Comparison of ENCODE assay signal across 8 cellular contexts in the genomic region with DNA sequence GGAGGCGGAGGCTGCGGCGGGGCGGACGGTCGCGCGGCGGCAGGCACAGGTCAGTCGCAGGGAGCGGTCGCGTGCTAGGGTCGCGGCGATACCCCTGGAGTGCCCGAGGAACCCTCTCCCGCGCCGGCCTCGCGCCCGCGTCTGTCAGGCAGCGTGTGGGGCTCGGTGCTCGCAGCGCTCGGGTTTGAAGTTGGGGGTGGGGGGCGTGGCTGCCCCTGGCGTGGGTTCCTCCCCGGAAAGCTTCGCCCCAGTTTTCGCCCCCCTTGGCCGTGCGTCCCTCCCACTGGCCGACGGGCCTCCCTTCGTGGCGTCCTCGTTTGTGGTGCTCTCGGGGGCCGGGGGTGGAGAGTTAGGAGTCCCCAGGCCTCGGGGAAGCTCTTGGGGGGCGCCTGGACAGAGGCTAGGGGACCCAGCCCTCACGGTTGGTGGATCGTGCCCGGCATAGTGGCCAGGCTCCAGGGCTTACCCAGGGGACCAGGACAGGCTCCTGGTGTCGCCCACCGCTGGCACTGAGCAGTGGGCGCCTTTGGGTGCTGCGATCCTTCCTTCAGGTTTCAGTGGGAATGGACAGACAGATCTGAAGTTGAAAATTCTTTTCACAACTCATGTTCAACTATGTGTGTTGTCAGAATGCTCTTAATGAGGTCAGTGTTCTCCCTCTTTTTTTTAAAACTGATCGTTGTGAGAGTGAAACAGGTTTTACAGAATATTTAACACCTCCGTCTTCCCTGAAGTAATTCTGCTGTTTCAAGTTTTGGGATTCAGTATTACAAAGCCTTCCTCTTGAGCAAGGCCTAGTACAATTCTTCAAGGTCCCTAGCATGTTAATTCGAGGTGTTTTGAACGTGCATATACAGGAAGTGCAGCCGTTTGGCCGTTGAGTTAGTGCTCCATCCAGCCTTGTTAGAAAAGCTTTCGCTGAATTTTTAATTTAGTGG. TPM values are rescaled to one million over a fixed set of nuclear protein-coding genes. Genes with fewer than 3 reads are reported as not detected.
DNase-seq lines count a peak whose midpoint lies in the region; ATAC-seq and TF ChIP-seq lines count a peak whose summit lies in the region.

No MANE protein-coding gene starts in this region.

- no peaks in the 10 kb centered on the region for H3K27me3 ChIP-seq in HCT116 (ENCODE audit: insufficient read depth, low read length)

- CTCF ChIA-PET in HCT116 (lab: Charles Lee), result no interaction called here

- H4K20me1 ChIP-seq in HCT116 (ENCODE audit: insufficient read depth), result no peaks in the 10 kb centered on the region

- H3K9me3 ChIP-seq in HCT116 (ENCODE audit: control insufficient read depth in 1 of 2, insufficient read depth in 1 of 2, low read depth in 1 of 2, low read length in 2 of 2), result no peaks in the 10 kb centered on the region

- no peak for TF ChIP-seq POLR2A in HCT116 (IDR thresholded peaks at IDR 0.05; ENCODE audit: borderline replicate concordance, extremely low read depth, insufficient read depth, insufficient read length)

- no peaks in the 10 kb centered on the region for H3K9me2 ChIP-seq in HCT116 (ENCODE audit: insufficient read depth)

- intact Hi-C loops in HCT116 (cut with micrococcal nuclease), result loop anchor here (5.0 to 10.0 kb wide), 3 partner anchors 59 to 339 kb away; partner anchors contain the start of gene ANKRD12

- POLR2A ChIA-PET in HCT116 (lab: Charles Lee), result no interaction called here

- peaks cover 52% of the 10 kb centered on the region for H3K79me2 ChIP-seq in HCT116 (ENCODE audit: insufficient read depth, low read length)

- peak; percentile 43 for DNase-seq in NCI-H1436 (lab: John Stamatoyannopoulos, UW)
- no peak for DNase-seq in NCI-H1436 treated with DMSO at 0.1 percent for 48 hours (lab: John Stamatoyannopoulos, UW)
- DNase-seq in HCT116 (ENCODE audit: low read depth, low spot score), result no peak
- DNase-seq in NCI-H774 (lab: John Stamatoyannopoulos, UW), result peak; percentile 61
- peak; percentile 37 for DNase-seq in activated T-helper 1 cell treated with Interleukin-2 at 50 U/mL for 16 hours (ENCODE audit: low read depth)
- DNase-seq in foreskin melanocyte, result peak; percentile 25
- no peak for DNase-seq in retinal pigment epithelial cell (ENCODE audit: low read depth)
- DNase-seq in iPS-NIHi7 (ENCODE audit: extremely low spot score), result no peak

- no TSS peak for BruUV-seq in HCT116 (replicated peaks; lab: Mats Ljungman, UMichigan)

- peak overlapping the region; percentile 76 for H3K27ac ChIP-seq in HCT116 (ENCODE audit: low read depth, low read length)

- H3K4me2 ChIP-seq in HCT116 (ENCODE audit: low read length), result peak overlapping the region; percentile 92

- peak overlapping the region; percentile 90 for H3K9ac ChIP-seq in HCT116 (ENCODE audit: low read length)

- TF ChIP-seq RAD21 in HCT116 (IDR thresholded peaks at IDR 0.05; ENCODE audit: low read depth), result no peak

- RAD21 ChIA-PET in HCT116 (lab: Charles Lee; ENCODE audit: low non-redundant PET in 1 of 2, low total read pairs in 2 of 2, uncharacterized antibody in 2 of 2, unreplicated experiment in 2 of 2), result no interaction called here

- H3K4me1 ChIP-seq in HCT116 (ENCODE audit: control insufficient read depth in 1 of 2, insufficient read depth in 2 of 2, low read length in 2 of 2), result peaks cover 7 to 23% of the 10 kb centered on the region in 2 experiments

- ATAC-seq in HCT116, result peak; percentile 0; the same call in 1 of the 2 replicates

- no peaks in the 10 kb centered on the region for H3K36me3 ChIP-seq in HCT116 (ENCODE audit: control insufficient read depth in 1 of 2, insufficient read depth in 2 of 2, low read length in 2 of 2)

- no peak overlapping the region for H2AFZ ChIP-seq in HCT116 (ENCODE audit: low read depth, low read length, poor library complexity, severe bottlenecking)

- H3K4me3 ChIP-seq in HCT116 (replicated peaks in 1 of 2; ENCODE audit: low read depth in 1 of 2, low read length in 2 of 2), result peak overlapping the region; percentile 89 to 90
- H3K4me3 ChIP-seq in retinal pigment epithelial cell (ENCODE audit: low read length), result peak overlapping the region; percentile 83

- no peak for TF ChIP-seq CTCF in HCT116 (IDR thresholded peaks at IDR 0.05 in 2 of 3, conservative IDR thresholded peaks at IDR 0.05 in 1 of 3; ENCODE audit: borderline replicate concordance in 1 of 3, insufficient read depth in 1 of 3, low read depth in 2 of 3, low read length in 2 of 3)
- no peak for TF ChIP-seq CTCF in retinal pigment epithelial cell (conservative IDR thresholded peaks at IDR 0.05; ENCODE audit: low read depth, low read length)

TF ChIP-seq in HCT116, 20 proteins besides CTCF, POLR2A, EP300 and RAD21:
- peak; percentile 27; the same call in 1 of the 2 replicates for TF ChIP-seq ZFX (IDR thresholded peaks at IDR 0.05)
- TF ChIP-seq EZH2phosphoT487 (IDR thresholded peaks at IDR 0.05; ENCODE audit: borderline replicate concordance), result no peak

RNA-seq across cellular contexts. Expression of gene RALBP1, which starts 0.6 kb away (rescaled TPM):
- 66.2 TPM for total RNA-seq in HCT116 (2021; ENCODE audit: unreplicated experiment)
- 38.3 and 43.2 TPM in 2 replicates for polyA plus RNA-seq in HCT116 (2012)

Comparison
In these comparisons a context has a peak if more than half of its experiments do, and no peak if none do; other contexts are left out.
1. DNase-seq: peak in NCI-H1436 (single experiment), NCI-H774 (single experiment), activated T-helper 1 cell treated with Interleukin-2 at 50 U/mL for 16 hours (single experiment) and foreskin melanocyte (single experiment); none in NCI-H1436 treated with DMSO at 0.1 percent for 48 hours (single experiment), HCT116 (single experiment), retinal pigment epithelial cell (single experiment) and iPS-NIHi7 (single experiment).